In genomic region chrX:155632424-155633100, GRCh38 we compare ENCODE assay signal across 11 cellular contexts. TPM values are rescaled to one million over a fixed set of nuclear protein-coding genes. Genes with fewer than 3 reads are reported as not detected.
DNase-seq lines count a peak whose midpoint lies in the region; ATAC-seq, FAIRE-seq and TF ChIP-seq lines count a peak whose summit lies in the region.
"Had no signal": no experiment of that assay in that cellular context is flagged by ENCODE, and none has a peak within 500 bp of the region (broad histone marks: within the 10 kb centered on the region; RNA-seq: fewer than 3 reads in every experiment).

No MANE protein-coding gene starts in this region.

- no peaks in the 10 kb centered on the region for H3K79me2 ChIP-seq in SK-N-SH (ENCODE audit: insufficient read depth)

- H3K4me3 Mint-ChIP-seq in activated naive CD8-positive, alpha-beta T cell treated with anti-CD3 and anti-CD28 coated beads, Interleukin-2, amount 10 ng/mL, durations not matched to agents 7 days and 5 days: peak overlapping the region; percentile 81
- no peak overlapping the region for H3K4me3 Mint-ChIP-seq in nephron progenitor cell

- H3K9me3 Mint-ChIP-seq in activated naive CD8-positive, alpha-beta T cell treated with anti-CD3 and anti-CD28 coated beads, Interleukin-2, amount 10 ng/mL, durations not matched to agents 7 days and 5 days: peaks cover 7% of the 10 kb centered on the region
- H3K9me3 Mint-ChIP-seq in nephron progenitor cell: peaks cover 56% of the 10 kb centered on the region

- H3K9ac ChIP-seq in SK-N-SH: no peak overlapping the region

- CTCF ChIA-PET in SK-N-SH (lab: Yijun Ruan, JAX) (interaction anchor here (1.1 kb wide), 1 partner anchor 21 kb away, joined by 3 read pairs; no protein-coding TSS in a partner anchor), HEK293T (lab: Yijun Ruan, JAX) (no interaction called here)

- no peaks in the 10 kb centered on the region for H3K9me2 ChIP-seq in SK-N-SH

- no peak overlapping the region for H2AFZ ChIP-seq in SK-N-SH (ENCODE audit: low read depth)

- H3K4me1 ChIP-seq in SK-N-SH (ENCODE audit: control insufficient read depth in 1 of 2, insufficient read depth in 2 of 2, low read depth in 1 of 2, low read length in 1 of 2) (no peaks in the 10 kb centered on the region), small intestine (ENCODE audit: control insufficient read depth in 2 of 2, insufficient read depth in 1 of 2, low read depth in 1 of 2, low read length in 1 of 2) (no peaks in the 10 kb centered on the region)

- H3K36me3 Mint-ChIP-seq in activated naive CD8-positive, alpha-beta T cell treated with anti-CD3 and anti-CD28 coated beads, Interleukin-2, amount 10 ng/mL, durations not matched to agents 7 days and 5 days: peaks cover 2% of the 10 kb centered on the region
- H3K36me3 Mint-ChIP-seq in nephron progenitor cell (ENCODE audit: low read depth): peaks cover 7% of the 10 kb centered on the region

- peak; percentile 69 for ATAC-seq in SK-N-SH treated with all-trans-retinoic acid at 6 μM for 48 hours
- peak; percentile 97 for ATAC-seq in activated naive CD8-positive, alpha-beta T cell treated with anti-CD3 and anti-CD28 coated beads, Interleukin-2, amount 10 ng/mL, durations not matched to agents 7 days and 5 days (ENCODE audit: low read depth)

- 16% methylated on average over 3 of the region's 3 CpGs for WGBS in SK-N-SH (ENCODE audit: low lambda C conversion rate)
- WGBS in small intestine, 3 donors: 37 to 57% (median 41%) methylated on average over 3 of the region's 3 CpGs

- H3K4me2 ChIP-seq in SK-N-SH: no peak overlapping the region

- no peak overlapping the region for H3K4me3 ChIP-seq in SK-N-SH (ENCODE audit: low read depth in 2 of 2, low read length in 1 of 2)
- H3K4me3 ChIP-seq in small intestine (ENCODE audit: low read depth in 1 of 2, low read length in 2 of 2): no peak overlapping the region

- no peak for TF ChIP-seq RAD21 in SK-N-SH (IDR thresholded peaks at IDR 0.05; ENCODE audit: low read length)

- TF ChIP-seq CTCF in SK-N-SH (IDR thresholded peaks at IDR 0.05): no peak
- TF ChIP-seq CTCF in nephron progenitor cell (IDR thresholded peaks at IDR 0.05): no peak

- TF ChIP-seq EP300 in SK-N-SH (IDR thresholded peaks at IDR 0.05; ENCODE audit: borderline replicate concordance in 1 of 2, low read depth in 1 of 2, low read length in 1 of 2): no peak

- H3K27me3 ChIP-seq in SK-N-SH (ENCODE audit: insufficient read depth) (no peaks in the 10 kb centered on the region), small intestine (ENCODE audit: control insufficient read depth in 2 of 2, insufficient read depth in 2 of 2, low read length in 2 of 2) (no peaks in the 10 kb centered on the region)
- H3K27me3 ChIP-seq: heart right ventricle had no signal

- H3K36me3 ChIP-seq in SK-N-SH (replicated peaks in 1 of 2; ENCODE audit: control insufficient read depth in 1 of 2, insufficient read depth in 2 of 2, low read length in 1 of 2): no peaks in the 10 kb centered on the region
- no peaks in the 10 kb centered on the region for H3K36me3 ChIP-seq in small intestine (ENCODE audit: control insufficient read depth in 2 of 2, insufficient read depth in 2 of 2, low read length in 2 of 2)
- H3K36me3 ChIP-seq: heart right ventricle had no signal

- POLR2A ChIA-PET in SK-N-SH (lab: Yijun Ruan, JAX) (no interaction called here), HEK293T (lab: Yijun Ruan, JAX) (no interaction called here)
- POLR2A ChIA-PET in activated naive CD8-positive, alpha-beta T cell treated with anti-CD3 and anti-CD28 coated beads, Interleukin-2, amount 10 ng/mL, durations not matched to agents 7 days and 5 days (lab: Charles Lee): no interaction called here

- H3K27ac ChIP-seq in SK-N-SH (ENCODE audit: low read depth in 2 of 2, low read length in 1 of 2) (no peak overlapping the region), small intestine (ENCODE audit: low read depth in 1 of 2, low read length in 1 of 2) (peak overlapping the region in 1 of 2 donors; percentile 41)

- H3K27ac Mint-ChIP-seq in activated naive CD8-positive, alpha-beta T cell treated with anti-CD3 and anti-CD28 coated beads, Interleukin-2, amount 10 ng/mL, durations not matched to agents 7 days and 5 days: peak overlapping the region; percentile 87
- H3K27ac Mint-ChIP-seq in nephron progenitor cell: no peak overlapping the region

- no peaks in the 10 kb centered on the region for H3K9me3 ChIP-seq in SK-N-SH
- H3K9me3 ChIP-seq in small intestine (ENCODE audit: control insufficient read depth, low read depth): no peaks in the 10 kb centered on the region

- H3F3A ChIP-seq in SK-N-SH (replicated peaks; ENCODE audit: insufficient read depth): no peaks in the 10 kb centered on the region

- no peak for DNase-seq in SK-N-SH
- DNase-seq in HTR-8/SVneo (ENCODE audit: insufficient read length, low spot score): no peak
- DNase-seq in activated naive CD8-positive, alpha-beta T cell treated with anti-CD3 and anti-CD28 coated beads, Interleukin-2, amount 10 ng/mL, durations not matched to agents 7 days and 5 days: no peak
- peak; percentile 61 for DNase-seq in small intestine
- DNase-seq in HEK293T (ENCODE audit: extremely low spot score): no peak
- no peak for DNase-seq in HuH-7.5 (ENCODE audit: low spot score)
- DNase-seq in nephron progenitor cell: no peak
- DNase-seq: H7, heart right ventricle, NCI-H2171 treated with DMSO at 0.1 percent for 48 hours had no signal

- no peaks in the 10 kb centered on the region for H4K20me1 ChIP-seq in SK-N-SH (ENCODE audit: insufficient read depth)

- H3K27me3 Mint-ChIP-seq in activated naive CD8-positive, alpha-beta T cell treated with anti-CD3 and anti-CD28 coated beads, Interleukin-2, amount 10 ng/mL, durations not matched to agents 7 days and 5 days: no peaks in the 10 kb centered on the region
- H3K27me3 Mint-ChIP-seq in nephron progenitor cell (ENCODE audit: low read depth, poor library complexity): no peaks in the 10 kb centered on the region

- H3K4me1 Mint-ChIP-seq in activated naive CD8-positive, alpha-beta T cell treated with anti-CD3 and anti-CD28 coated beads, Interleukin-2, amount 10 ng/mL, durations not matched to agents 7 days and 5 days: peaks cover 6% of the 10 kb centered on the region
- H3K4me1 Mint-ChIP-seq in nephron progenitor cell: peaks cover 1% of the 10 kb centered on the region

- peak; percentile 26 for FAIRE-seq in HTR-8/SVneo (lab: Jason Lieb, UNC)
- FAIRE-seq in small intestine (lab: Jason Lieb, UNC): no peak

TF ChIP-seq in SK-N-SH treated with all-trans-retinoic acid at 6 μM for 48 hours, 23 proteins besides CTCF, POLR2A, EP300 and RAD21 (continues in another document):
- TF ChIP-seq ESRRG (CRISPR knock-in tag; IDR thresholded peaks at IDR 0.05) (no peak), CREB5 (CRISPR knock-in tag; IDR thresholded peaks at IDR 0.05; ENCODE audit: low read depth) (no peak), ZNF70 (CRISPR knock-in tag; IDR thresholded peaks at IDR 0.05) (no peak)

TF ChIP-seq in SK-N-SH, 30 proteins besides CTCF, POLR2A, EP300 and RAD21:
- no peak for TF ChIP-seq GATA2 (CRISPR knock-in tag; IDR thresholded peaks at IDR 0.05)
- TF ChIP-seq NRF1 (IDR thresholded peaks at IDR 0.05; ENCODE audit: low read depth, low read length): no peak

TF ChIP-seq in HEK293T, 16 proteins besides CTCF, POLR2A, EP300 and RAD21:
- TF ChIP-seq FOXK2 (IDR thresholded peaks at IDR 0.05) (no peak), ELF4 (IDR thresholded peaks at IDR 0.05) (no peak), FOXM1 (IDR thresholded peaks at IDR 0.05; ENCODE audit: borderline replicate concordance) (no peak), BHLHE40 (IDR thresholded peaks at IDR 0.05; ENCODE audit: borderline replicate concordance) (no peak), LEF1 (IDR thresholded peaks at IDR 0.05; ENCODE audit: borderline replicate concordance) (no peak)

RNA-seq across cellular contexts. Expression of gene TMLHE, which starts 19.8 kb away (rescaled TPM):
- polyA plus RNA-seq in SK-N-SH (2012; rRNA removed) (11.3 and 18.7 TPM in 2 replicates), small intestine (10 to 100 TPM in 1 of 3 donors, 1 to 10 TPM in 2; 9.2 to 10.8 (median 9.6) TPM)
- polyA plus RNA-seq in SK-N-SH (2012; cell fraction: cytosol; rRNA removed): 13.9 and 14.3 TPM in 2 replicates
- polyA plus RNA-seq in SK-N-SH (2012; cell fraction: nucleus; rRNA removed): 12.0 and 19.2 TPM in 2 replicates
- total RNA-seq in activated naive CD8-positive, alpha-beta T cell treated with anti-CD3 and anti-CD28 coated beads, Interleukin-2, amount 10 ng/mL, durations not matched to agents 7 days and 5 days: 10 to 100 TPM; 14.3 to 15.0 TPM

RNA-seq across cellular contexts. Expression of gene SPRY3, which starts 20.2 kb away (rescaled TPM):
- polyA plus RNA-seq in SK-N-SH (2012; rRNA removed): 0.39 and 0.78 TPM in 2 replicates
- 0.35 and 0.39 TPM in 2 replicates for polyA plus RNA-seq in SK-N-SH (2012; cell fraction: cytosol; rRNA removed)
- polyA plus RNA-seq in SK-N-SH (2012; cell fraction: nucleus; rRNA removed): 1.4 and 2.0 TPM in 2 replicates
- total RNA-seq in activated naive CD8-positive, alpha-beta T cell treated with anti-CD3 and anti-CD28 coated beads, Interleukin-2, amount 10 ng/mL, durations not matched to agents 7 days and 5 days: under 1 TPM; 0.33 to 0.40 TPM
- under 1 TPM; under 0.01 to 0.42 (median 0.22) TPM for polyA plus RNA-seq in small intestine
